In the genomic region with DNA sequence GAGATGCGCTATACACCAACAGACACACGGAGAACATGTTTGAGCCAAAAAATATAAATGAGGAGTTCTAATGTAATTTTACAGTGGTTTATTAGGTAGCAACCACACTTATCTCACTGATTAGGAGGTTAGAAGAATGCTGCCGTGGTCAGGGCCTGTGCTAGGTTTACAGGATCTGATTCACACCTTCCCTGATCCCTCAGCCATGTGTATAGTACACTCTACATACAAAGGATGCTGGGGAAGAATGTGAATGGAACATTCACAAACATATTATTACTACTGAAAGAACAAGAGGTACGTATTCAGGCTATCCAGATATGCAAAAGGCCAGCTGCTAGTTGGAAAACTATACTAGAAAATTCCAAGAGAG, we compare ENCODE assay signal across 1 cellular context.
TF ChIP-seq lines count a peak whose summit lies in the region.

No MANE protein-coding gene starts in this region.

TF ChIP-seq in SK-N-SH, 30 proteins besides CTCF, POLR2A, EP300 and RAD21 (continued from another document):
- TF ChIP-seq, protein P1, sequence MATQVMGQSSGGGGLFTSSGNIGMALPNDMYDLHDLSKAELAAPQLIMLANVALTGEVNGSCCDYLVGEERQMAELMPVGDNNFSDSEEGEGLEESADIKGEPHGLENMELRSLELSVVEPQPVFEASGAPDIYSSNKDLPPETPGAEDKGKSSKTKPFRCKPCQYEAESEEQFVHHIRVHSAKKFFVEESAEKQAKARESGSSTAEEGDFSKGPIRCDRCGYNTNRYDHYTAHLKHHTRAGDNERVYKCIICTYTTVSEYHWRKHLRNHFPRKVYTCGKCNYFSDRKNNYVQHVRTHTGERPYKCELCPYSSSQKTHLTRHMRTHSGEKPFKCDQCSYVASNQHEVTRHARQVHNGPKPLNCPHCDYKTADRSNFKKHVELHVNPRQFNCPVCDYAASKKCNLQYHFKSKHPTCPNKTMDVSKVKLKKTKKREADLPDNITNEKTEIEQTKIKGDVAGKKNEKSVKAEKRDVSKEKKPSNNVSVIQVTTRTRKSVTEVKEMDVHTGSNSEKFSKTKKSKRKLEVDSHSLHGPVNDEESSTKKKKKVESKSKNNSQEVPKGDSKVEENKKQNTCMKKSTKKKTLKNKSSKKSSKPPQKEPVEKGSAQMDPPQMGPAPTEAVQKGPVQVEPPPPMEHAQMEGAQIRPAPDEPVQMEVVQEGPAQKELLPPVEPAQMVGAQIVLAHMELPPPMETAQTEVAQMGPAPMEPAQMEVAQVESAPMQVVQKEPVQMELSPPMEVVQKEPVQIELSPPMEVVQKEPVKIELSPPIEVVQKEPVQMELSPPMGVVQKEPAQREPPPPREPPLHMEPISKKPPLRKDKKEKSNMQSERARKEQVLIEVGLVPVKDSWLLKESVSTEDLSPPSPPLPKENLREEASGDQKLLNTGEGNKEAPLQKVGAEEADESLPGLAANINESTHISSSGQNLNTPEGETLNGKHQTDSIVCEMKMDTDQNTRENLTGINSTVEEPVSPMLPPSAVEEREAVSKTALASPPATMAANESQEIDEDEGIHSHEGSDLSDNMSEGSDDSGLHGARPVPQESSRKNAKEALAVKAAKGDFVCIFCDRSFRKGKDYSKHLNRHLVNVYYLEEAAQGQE (IDR thresholded peaks at IDR 0.05; ENCODE audit: low read depth, low read length), result no peak
- no peak for TF ChIP-seq SMC3 (IDR thresholded peaks at IDR 0.05; ENCODE audit: low read depth, low read length)
- no peak for TF ChIP-seq TAF1 (IDR thresholded peaks at IDR 0.05; ENCODE audit: borderline replicate concordance, low read depth, low read length)
